ENCODE assay signal across 8 cellular contexts in genomic region chr21:44454747-44455523, GRCh38. TPM values are rescaled to one million over a fixed set of nuclear protein-coding genes. Genes with fewer than 3 reads are reported as not detected.
DNase-seq lines count a peak whose midpoint lies in the region; ATAC-seq and TF ChIP-seq lines count a peak whose summit lies in the region.

A gene with protein sequence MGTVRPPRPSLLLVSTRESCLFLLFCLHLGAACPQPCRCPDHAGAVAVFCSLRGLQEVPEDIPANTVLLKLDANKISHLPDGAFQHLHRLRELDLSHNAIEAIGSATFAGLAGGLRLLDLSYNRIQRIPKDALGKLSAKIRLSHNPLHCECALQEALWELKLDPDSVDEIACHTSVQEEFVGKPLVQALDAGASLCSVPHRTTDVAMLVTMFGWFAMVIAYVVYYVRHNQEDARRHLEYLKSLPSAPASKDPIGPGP (plus strand): TSS chr21:44455510. CDS start chr21:44456645, 1,135 bp downstream.

- peaks cover 20% of the 10 kb centered on the region for H3K9me3 Mint-ChIP-seq in MCF 10A (ENCODE audit: unreplicated experiment)
- H3K9me3 Mint-ChIP-seq in activated CD8-positive, alpha-beta T cell treated with anti-CD3 and anti-CD28 coated beads, Interleukin-2, amount 10 ng/mL, durations not matched to agents 7 days and 5 days (ENCODE audit: insufficient read depth): peaks cover 6% of the 10 kb centered on the region
- peaks cover 0 to 5% of the 10 kb centered on the region in 2 donors for H3K9me3 Mint-ChIP-seq in effector memory CD8-positive, alpha-beta T cell

- H3K27me3 Mint-ChIP-seq in MCF 10A (ENCODE audit: insufficient read depth, unreplicated experiment): peaks cover 41% of the 10 kb centered on the region
- H3K27me3 Mint-ChIP-seq in activated CD8-positive, alpha-beta T cell treated with anti-CD3 and anti-CD28 coated beads, Interleukin-2, amount 10 ng/mL, durations not matched to agents 7 days and 5 days (ENCODE audit: low read depth): peaks cover 21% of the 10 kb centered on the region
- H3K27me3 Mint-ChIP-seq in effector memory CD8-positive, alpha-beta T cell: peaks cover 8 to 16% of the 10 kb centered on the region in 2 donors

- H3K36me3 Mint-ChIP-seq in MCF 10A (ENCODE audit: insufficient read depth, unreplicated experiment): no peaks in the 10 kb centered on the region
- H3K36me3 Mint-ChIP-seq in activated CD8-positive, alpha-beta T cell treated with anti-CD3 and anti-CD28 coated beads, Interleukin-2, amount 10 ng/mL, durations not matched to agents 7 days and 5 days (ENCODE audit: low read depth): peaks cover 2% of the 10 kb centered on the region
- no peaks in the 10 kb centered on the region for H3K36me3 Mint-ChIP-seq in effector memory CD8-positive, alpha-beta T cell (ENCODE audit: insufficient read depth)

- DNase-seq in T47D (ENCODE audit: low read depth in 1 of 2, low spot score in 1 of 2) (peak; percentile 95 to 97), MCF 10A (ENCODE audit: unreplicated experiment) (no peak), NCI-H2171 (lab: John Stamatoyannopoulos, UW) (peak; percentile 90), mesenteric fat pad (ENCODE audit: low spot score) (peak; percentile 37)
- peak; percentile 88 for DNase-seq in activated CD8-positive, alpha-beta T cell treated with anti-CD3 and anti-CD28 coated beads, Interleukin-2, amount 10 ng/mL, durations not matched to agents 7 days and 5 days
- peak; percentile 48 to 61 (median 56) for DNase-seq in effector memory CD8-positive, alpha-beta T cell
- peak; percentile 53 for DNase-seq in stimulated activated CD8-positive, alpha-beta memory T cell treated with anti-CD3 and anti-CD28 coated beads, Interleukin-15, amount 100 ng/mL, for 24 hours (ENCODE audit: low read depth)

- H3K4me1 Mint-ChIP-seq in MCF 10A (ENCODE audit: insufficient read depth, unreplicated experiment): no peaks in the 10 kb centered on the region
- peaks cover 6% of the 10 kb centered on the region for H3K4me1 Mint-ChIP-seq in activated CD8-positive, alpha-beta T cell treated with anti-CD3 and anti-CD28 coated beads, Interleukin-2, amount 10 ng/mL, durations not matched to agents 7 days and 5 days (ENCODE audit: low read depth)
- no peaks in the 10 kb centered on the region for H3K4me1 Mint-ChIP-seq in effector memory CD8-positive, alpha-beta T cell (ENCODE audit: low read depth in 2 of 2)

- CTCF ChIA-PET in MCF 10A (lab: Yijun Ruan, JAX): no interaction called here
- CTCF ChIA-PET in activated CD8-positive, alpha-beta T cell treated with anti-CD3 and anti-CD28 coated beads, Interleukin-2, amount 10 ng/mL, durations not matched to agents 7 days and 5 days (lab: Charles Lee): interaction anchor here (0.8 to 0.9 kb wide), 2 partner anchors 25 to 339 kb away, joined by 3 read pairs; no protein-coding TSS in a partner anchor

- ATAC-seq in activated CD8-positive, alpha-beta T cell treated with anti-CD3 and anti-CD28 coated beads, Interleukin-2, amount 10 ng/mL, durations not matched to agents 7 days and 5 days: peak; percentile 68
- peak; percentile 85 for ATAC-seq in effector memory CD8-positive, alpha-beta T cell (replicated peaks)
- ATAC-seq in GM18517 (IDR thresholded peaks at IDR 0.05; ENCODE audit: unreplicated experiment): no peak

- no TSS peak for BruUV-seq in MCF 10A (replicated peaks; lab: Mats Ljungman, UMichigan)

- POLR2A ChIA-PET in MCF 10A (lab: Yijun Ruan, JAX): no interaction called here
- POLR2A ChIA-PET in activated CD8-positive, alpha-beta T cell treated with anti-CD3 and anti-CD28 coated beads, Interleukin-2, amount 10 ng/mL, durations not matched to agents 7 days and 5 days (lab: Charles Lee): no interaction called here

- no peak for TF ChIP-seq CTCF in MCF 10A (IDR thresholded peaks at IDR 0.05; ENCODE audit: unreplicated experiment)

- in situ Hi-C loops in T47D (cut with HindIII; ENCODE audit: low pct_unique_long_range_greater_than_20kb, low sequenced_read_pairs): no loop called here

- H3K27ac Mint-ChIP-seq in MCF 10A (ENCODE audit: low read depth, unreplicated experiment): no peak within 1 kb of the TSS
- H3K27ac Mint-ChIP-seq in activated CD8-positive, alpha-beta T cell treated with anti-CD3 and anti-CD28 coated beads, Interleukin-2, amount 10 ng/mL, durations not matched to agents 7 days and 5 days: peak within 1 kb of the TSS; percentile 52
- H3K27ac Mint-ChIP-seq in effector memory CD8-positive, alpha-beta T cell: no peak within 1 kb of the TSS

- no peak within 1 kb of the TSS for H3K4me3 Mint-ChIP-seq in MCF 10A (ENCODE audit: unreplicated experiment)
- H3K4me3 Mint-ChIP-seq in activated CD8-positive, alpha-beta T cell treated with anti-CD3 and anti-CD28 coated beads, Interleukin-2, amount 10 ng/mL, durations not matched to agents 7 days and 5 days: peak within 1 kb of the TSS; percentile 78
- peak within 1 kb of the TSS; percentile 70 to 72 for H3K4me3 Mint-ChIP-seq in effector memory CD8-positive, alpha-beta T cell

- intact Hi-C loops in MCF 10A (cut with micrococcal nuclease): no loop called here

RNA-seq across cellular contexts. Expression of the gene that starts here (rescaled TPM):
- total RNA-seq in MCF 10A (2022) (not detected in 2 replicates), mesenteric fat pad (3.8 TPM)
- 1 to 10 TPM; 3.2 to 3.4 TPM for total RNA-seq in activated CD8-positive, alpha-beta T cell treated with anti-CD3 and anti-CD28 coated beads, Interleukin-2, amount 10 ng/mL, durations not matched to agents 7 days and 5 days
